17 cellular contexts compared by ENCODE assay signal in genomic region chr19:5914358-5914774, GRCh38. TPM values are rescaled to one million over a fixed set of nuclear protein-coding genes. Genes with fewer than 3 reads are reported as not detected.
DNase-seq lines count a peak whose midpoint lies in the region; TF ChIP-seq lines count a peak whose summit lies in the region.
"Had no signal": no experiment of that assay in that cellular context is flagged by ENCODE, and none has a peak within 500 bp of the region (broad histone marks: within the 10 kb centered on the region; RNA-seq: fewer than 3 reads in every experiment).

No MANE protein-coding gene starts in this region.

- POLR2A ChIA-PET in RWPE1 (lab: Yijun Ruan, JAX; ENCODE audit: low non-redundant PET), result interaction anchor here (0.7 to 1.1 kb wide), 2 partner anchors 10 to 85 kb away, joined by 4 to 5 read pairs; no protein-coding TSS in a partner anchor

- intact Hi-C loops in transverse colon (cut with DNase I; ENCODE audit: low total_unique reads), result no loop called here
- intact Hi-C loops in lower leg skin (cut with DNase I; ENCODE audit: low total_unique reads), result no loop called here

- 44% methylated on average over 8 of the region's 22 CpGs; no CpG with 5 or more reads in 1 of the 2 donors for WGBS in transverse colon (ENCODE audit: low coverage in 1 of 2), 2 donors
- WGBS in lower leg skin, 2 donors, result 39 to 56% methylated on average over 18 to 22 of the region's 22 CpGs

- H3K9me3 ChIP-seq in mucosa of rectum (ENCODE audit: control insufficient read depth in 2 of 2, low read length in 2 of 2), result no peaks in the 10 kb centered on the region
- no peaks in the 10 kb centered on the region for H3K9me3 ChIP-seq in transverse colon
- H3K9me3 ChIP-seq: heart left ventricle, right lobe of liver had no signal

- H3K27me3 ChIP-seq in mucosa of rectum (ENCODE audit: control insufficient read depth in 2 of 2, insufficient read depth in 2 of 2, low read length in 2 of 2) (no peaks in the 10 kb centered on the region), transverse colon (no peaks in the 10 kb centered on the region)
- H3K27me3 ChIP-seq: heart left ventricle, right lobe of liver had no signal

- in situ Hi-C loops in transverse colon (cut with MboI; ENCODE audit: low pct_ligation_motif_present in 1 of 4, low pct_unique_long_range_greater_than_20kb in 1 of 4, low sequenced_read_pairs in 3 of 4) (no loop called here), KBM-7 (cut with MboI; ENCODE audit: low pct_unique_long_range_greater_than_20kb, low sequenced_read_pairs) (no loop called here)

- H3K27ac ChIP-seq in RWPE1 (peak overlapping the region; percentile 84), coronary artery (peak overlapping the region in 1 of 2 donors; percentile 63), mucosa of rectum (ENCODE audit: low read depth in 2 of 2, low read length in 2 of 2) (peak overlapping the region; percentile 48 to 57), transverse colon (peak overlapping the region; percentile 20 to 73 (median 54))
- H3K27ac ChIP-seq: C4-2B, right lobe of liver had no signal

- TF ChIP-seq EP300 in transverse colon (IDR thresholded peaks at IDR 0.05; ENCODE audit: low read depth), result no peak

- peak overlapping the region in 1 of 2 donors; percentile 58 for H3K9ac ChIP-seq in mucosa of rectum (ENCODE audit: low read depth in 1 of 2, low read length in 2 of 2)

- DNase-seq in RWPE1 (ENCODE audit: low spot score) (no peak), coronary artery (ENCODE audit: low spot score) (no peak), transverse colon (no peak), KBM-7 (no peak), lower leg skin (ENCODE audit: low spot score in 2 of 2) (no peak), NCI-H1694 treated with DMSO at 0.1 percent for 48 hours (lab: John Stamatoyannopoulos, UW) (no peak)
- DNase-seq: activated CD4-positive, alpha-beta T cell treated with anti-CD3 and anti-CD28 coated beads for 36 hours; DMS79 treated with DMSO at 0.1 percent for 48 hours; H9; natural killer cell; NCI-H2081 treated with DMSO at 0.1 percent for 48 hours had no signal

- H3K4me1 ChIP-seq in mucosa of rectum (ENCODE audit: control insufficient read depth in 2 of 2, insufficient read depth in 2 of 2, low read length in 2 of 2), result peaks cover 18% of the 10 kb centered on the region in 2 donors
- H3K4me1 ChIP-seq in transverse colon, result peaks cover 5 to 28% (median 27%) of the 10 kb centered on the region in 4 donors

- CTCF ChIA-PET in RWPE1 (lab: Yijun Ruan, JAX), result interaction anchor here (0.9 to 1.1 kb wide), 2 partner anchors 53 to 110 kb away, joined by 3 to 4 read pairs; no protein-coding TSS in a partner anchor

- H3K4me3 ChIP-seq in coronary artery, result peak overlapping the region; percentile 12
- H3K4me3 ChIP-seq in mucosa of rectum (ENCODE audit: low read length in 2 of 2), result peak overlapping the region; percentile 13 to 20
- no peak overlapping the region for H3K4me3 ChIP-seq in transverse colon
- no peak overlapping the region for H3K4me3 ChIP-seq in lower leg skin (ENCODE audit: low read depth, poor library complexity, severe bottlenecking)
- H3K4me3 ChIP-seq: heart left ventricle, right lobe of liver had no signal

- no peak for TF ChIP-seq POLR2A in transverse colon (IDR thresholded peaks at IDR 0.05)
- no peak for TF ChIP-seq POLR2A in lower leg skin (IDR thresholded peaks at IDR 0.05)

- TF ChIP-seq CTCF in RWPE1 (conservative IDR thresholded peaks at IDR 0.05; ENCODE audit: low read depth) (no peak), coronary artery (IDR thresholded peaks at IDR 0.05) (no peak), transverse colon (IDR thresholded peaks at IDR 0.05) (no peak), lower leg skin (IDR thresholded peaks at IDR 0.05) (no peak)

- peaks cover 22 to 26% of the 10 kb centered on the region in 2 donors for H3K36me3 ChIP-seq in mucosa of rectum (ENCODE audit: control insufficient read depth in 2 of 2, insufficient read depth in 2 of 2, low read length in 2 of 2)
- H3K36me3 ChIP-seq in transverse colon, result peaks cover 0 to 30% (median 13%) of the 10 kb centered on the region in 4 donors

RNA-seq across cellular contexts. Expression of gene CAPS, which starts 0.3 kb away (rescaled TPM):
- total RNA-seq in transverse colon (10 to 100 TPM; 24.6 to 57.3 (median 38.0) TPM), lower leg skin (10 to 100 TPM in 3 of 4 donors, 1 to 10 TPM in 1; 3.5 to 14.5 (median 11.5) TPM)

RNA-seq across cellular contexts. Expression of gene VMAC, which starts 9.7 kb away (rescaled TPM):
- 10 to 100 TPM in 2 of 4 donors, 1 to 10 TPM in 2; 8.9 to 59.5 (median 18.4) TPM for total RNA-seq in transverse colon
- total RNA-seq in lower leg skin, result 10 to 100 TPM; 10.2 to 15.2 (median 10.8) TPM

RNA-seq across cellular contexts. Expression of gene NDUFA11, which starts 10.8 kb away (rescaled TPM):
- total RNA-seq in transverse colon, result 100 to 1,000 TPM; 149 to 352 (median 235) TPM
- 100 to 1,000 TPM; 123 to 215 (median 163) TPM for total RNA-seq in lower leg skin

RNA-seq across cellular contexts. Expression of gene FUT5, which starts 44.0 kb away (rescaled TPM):
- total RNA-seq in transverse colon (1 to 10 TPM in 1 of 4 donors, not detected in 3; 4.8 TPM), lower leg skin (not detected)
- total RNA-seq: epithelial cell of proximal tubule; H9; heart left ventricle; T-helper 1 cell treated with Interleukin-12 subunit alpha and Interleukin-12 subunit beta and Interleukin-4 antibody, amounts not matched to agents 30 ng/mL and 1 ng/mL, for 36 hours had no signal

Comparison
In these comparisons a context has a peak if more than half of its experiments do, and no peak if none do; other contexts are left out.
1. H3K4me3 ChIP-seq: peak in coronary artery (single experiment) and mucosa of rectum (2 of 2); none in transverse colon (0 of 4) and lower leg skin (single experiment).